1 cellular context compared by ENCODE assay signal in the genomic region with DNA sequence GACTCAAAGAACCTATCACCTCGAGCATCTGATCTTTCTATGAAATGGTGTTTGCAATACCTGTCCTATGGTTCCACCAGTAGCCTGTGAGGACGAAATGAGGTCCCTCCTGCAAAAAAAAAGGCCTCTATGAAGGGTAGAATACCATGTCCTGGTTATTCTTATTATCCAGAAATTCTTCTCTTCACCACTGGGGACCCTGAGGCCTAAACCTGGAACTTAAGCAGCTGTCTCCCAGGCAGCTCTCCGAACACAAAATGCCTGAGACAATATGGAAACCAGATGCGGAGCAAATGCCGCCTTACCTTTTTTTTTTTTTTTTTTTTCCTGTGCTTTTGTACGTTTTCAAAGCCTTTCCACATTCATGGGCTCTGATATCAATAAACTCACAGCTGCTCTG.
TF ChIP-seq lines count a peak whose summit lies in the region.

No MANE protein-coding gene starts in this region.

TF ChIP-seq in WTC11, 78 proteins besides CTCF, POLR2A, EP300 and RAD21 (continued from another document):
- TF ChIP-seq ZNF281 (CRISPR knock-in tag; IDR thresholded peaks at IDR 0.05) = no peak
- no peak for TF ChIP-seq TEAD1 (CRISPR knock-in tag; IDR thresholded peaks at IDR 0.05)
- TF ChIP-seq, protein P1, sequence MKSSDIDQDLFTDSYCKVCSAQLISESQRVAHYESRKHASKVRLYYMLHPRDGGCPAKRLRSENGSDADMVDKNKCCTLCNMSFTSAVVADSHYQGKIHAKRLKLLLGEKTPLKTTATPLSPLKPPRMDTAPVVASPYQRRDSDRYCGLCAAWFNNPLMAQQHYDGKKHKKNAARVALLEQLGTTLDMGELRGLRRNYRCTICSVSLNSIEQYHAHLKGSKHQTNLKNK (CRISPR knock-in tag; IDR thresholded peaks at IDR 0.05) = no peak
- no peak for TF ChIP-seq NR2C2 (CRISPR knock-in tag; IDR thresholded peaks at IDR 0.05)
- no peak for TF ChIP-seq FOXJ3 (CRISPR knock-in tag; IDR thresholded peaks at IDR 0.05; ENCODE audit: borderline replicate concordance)
- no peak for TF ChIP-seq RORB (CRISPR knock-in tag; IDR thresholded peaks at IDR 0.05)
